Comparison of ENCODE assay signal across 15 cellular contexts in the genomic region with DNA sequence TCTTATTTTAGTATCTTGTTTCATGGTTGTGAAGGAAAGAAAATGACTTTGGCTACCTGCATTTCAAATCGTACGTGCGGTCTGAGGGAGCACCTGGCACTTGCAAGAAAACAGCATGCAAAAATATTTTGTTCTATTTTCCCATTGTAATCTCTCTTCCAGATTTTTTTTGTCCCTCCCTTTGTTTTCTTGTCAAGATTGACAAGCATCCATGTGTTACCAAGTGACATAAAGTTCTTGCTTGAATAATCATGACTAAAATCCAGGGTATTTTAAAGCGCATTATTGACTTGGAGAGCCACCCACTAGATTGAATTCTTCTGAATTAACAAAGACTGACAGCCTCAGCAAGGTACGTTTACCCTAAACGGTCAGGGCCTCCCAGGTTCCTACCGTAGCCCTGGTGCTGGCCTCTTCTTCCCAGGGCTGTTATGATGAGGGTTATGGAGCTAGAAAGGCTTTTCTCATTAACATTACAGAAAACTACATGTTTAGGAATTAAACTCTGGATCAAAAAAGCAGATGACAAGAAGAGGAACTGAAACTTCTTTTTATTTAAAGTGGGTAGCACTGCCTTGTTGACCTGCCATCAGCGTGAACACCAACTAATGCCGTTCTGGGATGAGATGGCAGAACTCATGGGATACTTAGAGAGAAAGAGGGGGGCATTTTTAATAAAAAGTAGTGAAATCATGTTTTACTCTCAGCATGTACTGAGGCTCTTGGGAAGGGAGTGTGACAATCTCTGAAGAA.
DNase-seq lines count a peak whose midpoint lies in the region; ATAC-seq, FAIRE-seq and TF ChIP-seq lines count a peak whose summit lies in the region.
"Had no signal": no experiment of that assay in that cellular context is flagged by ENCODE, and none has a peak within 500 bp of the region (broad histone marks: within the 10 kb centered on the region; RNA-seq: fewer than 3 reads in every experiment).

No MANE protein-coding gene starts in this region.

- H3K9me3 Mint-ChIP-seq in stimulated activated memory B cell treated with anti-CD40 and anti-IgM and Interleukin-4, amounts not matched to agents 10 μg/mL and 1 μg/mL and 100 μg/mL, for 72 hours, result no peaks in the 10 kb centered on the region
- H3K9me3 Mint-ChIP-seq: activated T-cell treated with anti-CD3 and anti-CD28 coated beads, Interleukin-2, amount 50 U/mL, for 24 hours had no signal

- TF ChIP-seq CTCF in uterus (IDR thresholded peaks at IDR 0.05) (no peak), foreskin keratinocyte (conservative IDR thresholded peaks at IDR 0.05) (no peak)

- H3K27me3 Mint-ChIP-seq in stimulated activated memory B cell treated with anti-CD40 and anti-IgM and Interleukin-4, amounts not matched to agents 10 μg/mL and 1 μg/mL and 100 μg/mL, for 72 hours, result no peaks in the 10 kb centered on the region

- H3K4me1 Mint-ChIP-seq in stimulated activated memory B cell treated with anti-CD40 and anti-IgM and Interleukin-4, amounts not matched to agents 10 μg/mL and 1 μg/mL and 100 μg/mL, for 72 hours, result peaks cover 8% of the 10 kb centered on the region

- no peak overlapping the region for H3K4me3 Mint-ChIP-seq in stimulated activated memory B cell treated with anti-CD40 and anti-IgM and Interleukin-4, amounts not matched to agents 10 μg/mL and 1 μg/mL and 100 μg/mL, for 72 hours
- H3K4me3 Mint-ChIP-seq: activated T-cell treated with anti-CD3 and anti-CD28 coated beads, Interleukin-2, amount 50 U/mL, for 24 hours had no signal

- DNase-seq in activated CD4-positive, alpha-beta T cell treated with anti-CD3 and anti-CD28 coated beads for 1 hour, result no peak
- DNase-seq in uterus, result no peak
- no peak for DNase-seq in foreskin keratinocyte
- DNase-seq in HTR-8/SVneo (ENCODE audit: insufficient read length, low spot score), result no peak
- DNase-seq: activated T-cell treated with anti-CD3 and anti-CD28 coated beads, Interleukin-2, amount 50 U/mL, for 24 hours; brain microvascular endothelial cell; DMS53; kidney glomerular epithelial cell; NCI-H187; WERI-Rb-1 had no signal

- no peak for FAIRE-seq in HTR-8/SVneo (lab: Jason Lieb, UNC)

- H3K4me1 ChIP-seq in uterus (no peaks in the 10 kb centered on the region), foreskin keratinocyte (peaks cover under 1% of the 10 kb centered on the region)

- H3K4me3 ChIP-seq in uterus, result no peak overlapping the region

- no peak for TF ChIP-seq POLR2A in uterus (IDR thresholded peaks at IDR 0.05)

- H3K27ac ChIP-seq in uterus (no peak overlapping the region), foreskin keratinocyte (no peak overlapping the region)
- H3K27ac ChIP-seq: brain microvascular endothelial cell, WERI-Rb-1 had no signal

- no peaks in the 10 kb centered on the region for H3K36me3 ChIP-seq in uterus
- H3K36me3 ChIP-seq: brain microvascular endothelial cell, WERI-Rb-1 had no signal

- ATAC-seq in GM19351 (IDR thresholded peaks at IDR 0.05; ENCODE audit: unreplicated experiment), result peak; percentile 78
- ATAC-seq in HG02642 (IDR thresholded peaks at IDR 0.05; ENCODE audit: poor library complexity, unreplicated experiment), result peak; percentile 82
- peak; percentile 75 for ATAC-seq in HG03469 (IDR thresholded peaks at IDR 0.05; ENCODE audit: unreplicated experiment)
- no peak for ATAC-seq in stimulated activated memory B cell treated with anti-CD40 and anti-IgM and Interleukin-4, amounts not matched to agents 10 μg/mL and 1 μg/mL and 100 μg/mL, for 72 hours
- no peak for ATAC-seq in foreskin keratinocyte
- ATAC-seq: esophagus mucosa had no signal

- intact Hi-C loops in uterus (cut with DNase I; ENCODE audit: low total_unique reads), result no loop called here

- H3K36me3 Mint-ChIP-seq in stimulated activated memory B cell treated with anti-CD40 and anti-IgM and Interleukin-4, amounts not matched to agents 10 μg/mL and 1 μg/mL and 100 μg/mL, for 72 hours, result no peaks in the 10 kb centered on the region

- H3K27ac Mint-ChIP-seq in stimulated activated memory B cell treated with anti-CD40 and anti-IgM and Interleukin-4, amounts not matched to agents 10 μg/mL and 1 μg/mL and 100 μg/mL, for 72 hours, result peak overlapping the region; percentile 10
- H3K27ac Mint-ChIP-seq: activated T-cell treated with anti-CD3 and anti-CD28 coated beads, Interleukin-2, amount 50 U/mL, for 24 hours had no signal

- no peaks in the 10 kb centered on the region for H3K27me3 ChIP-seq in uterus
- no peaks in the 10 kb centered on the region for H3K27me3 ChIP-seq in foreskin keratinocyte
- H3K27me3 ChIP-seq: brain microvascular endothelial cell had no signal

- H3K9me3 ChIP-seq in uterus, result no peaks in the 10 kb centered on the region

Comparison
In these comparisons a context has a peak if more than half of its experiments do, and no peak if none do; other contexts are left out.
1. ATAC-seq: peak in GM19351 (single experiment), HG02642 (single experiment) and HG03469 (single experiment); none in stimulated activated memory B cell treated with anti-CD40 and anti-IgM and Interleukin-4, amounts not matched to agents 10 μg/mL and 1 μg/mL and 100 μg/mL, for 72 hours (single experiment) and foreskin keratinocyte (single experiment).